ENCODE assay signal across 1 cellular context in the genomic region with DNA sequence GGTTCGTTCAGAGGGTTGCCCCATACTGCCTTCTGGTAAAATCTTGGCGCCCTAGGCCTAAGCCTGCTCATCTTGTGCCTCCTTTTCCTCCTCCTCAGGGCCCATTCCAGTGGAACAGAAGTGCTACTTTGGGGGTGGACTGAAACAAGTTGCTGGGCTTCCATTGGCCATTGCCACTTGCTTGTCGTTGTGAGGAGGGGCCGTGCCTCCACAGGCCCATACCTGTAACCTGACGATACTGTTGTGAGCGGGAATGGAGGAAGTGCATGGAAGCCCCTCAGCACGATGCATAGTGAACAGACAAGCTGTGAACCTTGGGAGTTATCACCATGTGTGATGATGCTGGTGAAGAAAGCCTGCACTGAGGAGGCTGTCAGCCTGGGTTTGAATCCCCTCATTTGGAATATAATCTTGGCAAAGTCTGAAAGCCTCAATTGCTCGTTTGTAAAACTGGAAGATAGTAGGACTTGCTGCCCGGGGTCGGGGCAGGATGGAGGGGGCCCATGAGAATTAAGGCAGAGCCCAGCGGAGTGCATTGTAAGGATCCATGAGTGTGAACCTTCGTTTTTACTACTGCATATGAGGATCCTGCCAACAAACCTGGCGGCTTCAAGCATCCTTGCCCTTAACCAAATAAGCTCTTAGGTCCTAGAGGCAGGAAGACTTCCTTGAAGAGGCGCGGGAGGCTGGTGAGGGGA.
TF ChIP-seq lines count a peak whose summit lies in the region.

No MANE protein-coding gene starts in this region.

TF ChIP-seq in HEK293, 187 proteins besides CTCF, POLR2A, EP300 and RAD21 (continued from another document):
- TF ChIP-seq, protein P1, sequence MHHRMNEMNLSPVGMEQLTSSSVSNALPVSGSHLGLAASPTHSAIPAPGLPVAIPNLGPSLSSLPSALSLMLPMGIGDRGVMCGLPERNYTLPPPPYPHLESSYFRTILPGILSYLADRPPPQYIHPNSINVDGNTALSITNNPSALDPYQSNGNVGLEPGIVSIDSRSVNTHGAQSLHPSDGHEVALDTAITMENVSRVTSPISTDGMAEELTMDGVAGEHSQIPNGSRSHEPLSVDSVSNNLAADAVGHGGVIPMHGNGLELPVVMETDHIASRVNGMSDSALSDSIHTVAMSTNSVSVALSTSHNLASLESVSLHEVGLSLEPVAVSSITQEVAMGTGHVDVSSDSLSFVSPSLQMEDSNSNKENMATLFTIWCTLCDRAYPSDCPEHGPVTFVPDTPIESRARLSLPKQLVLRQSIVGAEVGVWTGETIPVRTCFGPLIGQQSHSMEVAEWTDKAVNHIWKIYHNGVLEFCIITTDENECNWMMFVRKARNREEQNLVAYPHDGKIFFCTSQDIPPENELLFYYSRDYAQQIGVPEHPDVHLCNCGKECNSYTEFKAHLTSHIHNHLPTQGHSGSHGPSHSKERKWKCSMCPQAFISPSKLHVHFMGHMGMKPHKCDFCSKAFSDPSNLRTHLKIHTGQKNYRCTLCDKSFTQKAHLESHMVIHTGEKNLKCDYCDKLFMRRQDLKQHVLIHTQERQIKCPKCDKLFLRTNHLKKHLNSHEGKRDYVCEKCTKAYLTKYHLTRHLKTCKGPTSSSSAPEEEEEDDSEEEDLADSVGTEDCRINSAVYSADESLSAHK (tag by site-specific recombination; IDR thresholded peaks at IDR 0.05): no peak
- TF ChIP-seq SP7 (tag by site-specific recombination; IDR thresholded peaks at IDR 0.05) (0 out of 2 replicates have a peak, but pooled peaks have one; percentile 3), ZNF626 (tag by site-specific recombination; IDR thresholded peaks at IDR 0.05) (no peak), ZXDB (tag by site-specific recombination; IDR thresholded peaks at IDR 0.05) (peak; percentile 17; the same call in 1 of the 2 replicates)
- TF ChIP-seq, protein P2, sequence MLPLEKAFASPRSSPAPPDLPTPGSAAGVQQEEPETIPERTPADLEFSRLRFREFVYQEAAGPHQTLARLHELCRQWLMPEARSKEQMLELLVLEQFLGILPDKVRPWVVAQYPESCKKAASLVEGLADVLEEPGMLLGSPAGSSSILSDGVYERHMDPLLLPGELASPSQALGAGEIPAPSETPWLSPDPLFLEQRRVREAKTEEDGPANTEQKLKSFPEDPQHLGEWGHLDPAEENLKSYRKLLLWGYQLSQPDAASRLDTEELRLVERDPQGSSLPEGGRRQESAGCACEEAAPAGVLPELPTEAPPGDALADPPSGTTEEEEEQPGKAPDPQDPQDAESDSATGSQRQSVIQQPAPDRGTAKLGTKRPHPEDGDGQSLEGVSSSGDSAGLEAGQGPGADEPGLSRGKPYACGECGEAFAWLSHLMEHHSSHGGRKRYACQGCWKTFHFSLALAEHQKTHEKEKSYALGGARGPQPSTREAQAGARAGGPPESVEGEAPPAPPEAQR (tag by site-specific recombination; IDR thresholded peaks at IDR 0.05): no peak
- TF ChIP-seq, protein P3, sequence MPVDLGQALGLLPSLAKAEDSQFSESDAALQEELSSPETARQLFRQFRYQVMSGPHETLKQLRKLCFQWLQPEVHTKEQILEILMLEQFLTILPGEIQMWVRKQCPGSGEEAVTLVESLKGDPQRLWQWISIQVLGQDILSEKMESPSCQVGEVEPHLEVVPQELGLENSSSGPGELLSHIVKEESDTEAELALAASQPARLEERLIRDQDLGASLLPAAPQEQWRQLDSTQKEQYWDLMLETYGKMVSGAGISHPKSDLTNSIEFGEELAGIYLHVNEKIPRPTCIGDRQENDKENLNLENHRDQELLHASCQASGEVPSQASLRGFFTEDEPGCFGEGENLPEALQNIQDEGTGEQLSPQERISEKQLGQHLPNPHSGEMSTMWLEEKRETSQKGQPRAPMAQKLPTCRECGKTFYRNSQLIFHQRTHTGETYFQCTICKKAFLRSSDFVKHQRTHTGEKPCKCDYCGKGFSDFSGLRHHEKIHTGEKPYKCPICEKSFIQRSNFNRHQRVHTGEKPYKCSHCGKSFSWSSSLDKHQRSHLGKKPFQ (tag by site-specific recombination; IDR thresholded peaks at IDR 0.05): peak; percentile 72
